In the genomic region with DNA sequence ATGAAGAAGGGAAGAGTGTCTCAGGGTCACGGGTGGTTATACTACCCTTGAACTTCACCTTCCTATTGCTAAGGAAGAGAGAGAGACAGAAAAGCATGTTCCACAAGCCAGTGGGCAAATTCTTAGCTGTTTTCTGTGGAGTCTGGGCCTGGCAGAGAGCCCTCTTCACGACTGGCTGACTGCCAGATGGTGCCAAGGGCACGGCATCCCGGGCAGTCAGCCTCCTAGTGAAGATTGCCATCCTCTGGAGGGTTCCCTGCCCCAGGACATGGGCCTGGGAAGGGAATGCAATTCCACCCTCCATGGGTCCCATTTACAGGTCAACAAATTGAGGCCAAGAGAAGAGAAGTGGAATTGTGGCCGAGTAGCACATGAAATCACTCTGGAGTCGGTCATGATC, we compare ENCODE assay signal across 1 cellular context.
TF ChIP-seq lines count a peak whose summit lies in the region.

No MANE protein-coding gene starts in this region.

TF ChIP-seq in WTC11, 78 proteins besides CTCF, POLR2A, EP300 and RAD21 (continued from another document):
- TF ChIP-seq ARID4B (CRISPR knock-in tag; IDR thresholded peaks at IDR 0.05; ENCODE audit: borderline replicate concordance) (no peak), NFE2L1 (CRISPR knock-in tag; IDR thresholded peaks at IDR 0.05) (no peak), IRF1 (CRISPR knock-in tag; IDR thresholded peaks at IDR 0.05) (no peak)
- TF ChIP-seq, protein P1, sequence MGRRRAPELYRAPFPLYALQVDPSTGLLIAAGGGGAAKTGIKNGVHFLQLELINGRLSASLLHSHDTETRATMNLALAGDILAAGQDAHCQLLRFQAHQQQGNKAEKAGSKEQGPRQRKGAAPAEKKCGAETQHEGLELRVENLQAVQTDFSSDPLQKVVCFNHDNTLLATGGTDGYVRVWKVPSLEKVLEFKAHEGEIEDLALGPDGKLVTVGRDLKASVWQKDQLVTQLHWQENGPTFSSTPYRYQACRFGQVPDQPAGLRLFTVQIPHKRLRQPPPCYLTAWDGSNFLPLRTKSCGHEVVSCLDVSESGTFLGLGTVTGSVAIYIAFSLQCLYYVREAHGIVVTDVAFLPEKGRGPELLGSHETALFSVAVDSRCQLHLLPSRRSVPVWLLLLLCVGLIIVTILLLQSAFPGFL (CRISPR knock-in tag; IDR thresholded peaks at IDR 0.05; ENCODE audit: borderline replicate concordance): no peak
